13 cellular contexts compared by ENCODE assay signal in the genomic region with DNA sequence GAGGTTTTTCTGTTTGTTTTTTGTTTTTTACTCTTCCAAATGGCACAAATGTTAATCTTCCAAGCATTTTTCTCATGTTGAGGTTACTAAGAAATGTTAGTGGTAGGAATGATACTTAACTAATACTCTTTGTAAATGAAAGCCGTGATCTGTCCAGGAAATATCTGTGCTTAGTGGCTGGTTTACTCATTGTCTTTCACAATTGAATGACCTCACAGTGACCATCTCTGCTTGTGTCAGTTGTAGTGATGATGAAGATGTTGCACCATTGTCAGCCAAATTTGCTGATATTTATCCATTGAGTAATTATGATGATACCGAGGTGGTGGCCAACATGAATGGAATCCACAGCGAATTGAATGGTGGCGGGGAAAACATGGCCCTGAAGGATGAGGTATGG.
DNase-seq lines count a peak whose midpoint lies in the region; ATAC-seq and TF ChIP-seq lines count a peak whose summit lies in the region.
"Had no signal": no experiment of that assay in that cellular context is flagged by ENCODE, and none has a peak within 500 bp of the region (broad histone marks: within the 10 kb centered on the region; RNA-seq: fewer than 3 reads in every experiment).

No MANE protein-coding gene starts in this region.

- H3K4me3 ChIP-seq in AG09309 (ENCODE audit: control insufficient read depth, low read depth, low read length) (no peak overlapping the region), mesenchymal stem cell (ENCODE audit: insufficient read depth in 1 of 2, low read depth in 1 of 2, low read length in 2 of 2) (no peak overlapping the region)

- peaks cover 13% of the 10 kb centered on the region for H3K4me1 Mint-ChIP-seq in dendritic cell treated with granulocyte-macrophage colony-stimulating factor and Interleukin-4, amounts not matched to agents 40 ng/mL and 50 ng/mL, for 4 days (ENCODE audit: low read depth)

- intact Hi-C loops in dendritic cell treated with granulocyte-macrophage colony-stimulating factor and Interleukin-4, amounts not matched to agents 40 ng/mL and 50 ng/mL, for 4 days (cut with micrococcal nuclease): no loop called here
- intact Hi-C loops in head of caudate nucleus (cut with DNase I): no loop called here

- DNase-seq in AG09309 (ENCODE audit: low read depth) (peak; percentile 88), MV-4-11 (lab: John Stamatoyannopoulos, UW) (peak; percentile 57), mesenchymal stem cell (peak; percentile 91), head of caudate nucleus (no peak)
- DNase-seq: anterior cingulate cortex; CD8-positive, alpha-beta T cell; NCI-H1092 treated with DMSO at 0.1 percent for 48 hours; NCI-H510A treated with DMSO at 0.1 percent for 48 hours had no signal

- no peak overlapping the region for H4K91ac ChIP-seq in mesenchymal stem cell (ENCODE audit: low read length)

- no peaks in the 10 kb centered on the region for H3K27me3 Mint-ChIP-seq in dendritic cell treated with granulocyte-macrophage colony-stimulating factor and Interleukin-4, amounts not matched to agents 40 ng/mL and 50 ng/mL, for 4 days

- H3K4me2 ChIP-seq in mesenchymal stem cell (ENCODE audit: low read length, poor library complexity, severe bottlenecking): no peak overlapping the region

- peak overlapping the region; percentile 78 for H3K9ac ChIP-seq in mesenchymal stem cell (ENCODE audit: low read length)

- WGBS in mesenchymal stem cell: 88% methylated on average over 4 of the region's 4 CpGs

- no peaks in the 10 kb centered on the region for H3K9me3 Mint-ChIP-seq in dendritic cell treated with granulocyte-macrophage colony-stimulating factor and Interleukin-4, amounts not matched to agents 40 ng/mL and 50 ng/mL, for 4 days
- H3K9me3 Mint-ChIP-seq: CD8-positive, alpha-beta T cell had no signal

- no peak overlapping the region for H3K27ac ChIP-seq in mesenchymal stem cell (ENCODE audit: low read length, poor library complexity, severe bottlenecking)
- H3K27ac ChIP-seq: HL-60 had no signal

- H3K9me3 ChIP-seq in mesenchymal stem cell (ENCODE audit: control insufficient read depth, low read length): no peaks in the 10 kb centered on the region

- no peak overlapping the region for H3K14ac ChIP-seq in mesenchymal stem cell (ENCODE audit: low read length in 2 of 2)

- H3K36me3 ChIP-seq in mesenchymal stem cell (ENCODE audit: control insufficient read depth in 1 of 2, insufficient read depth in 2 of 2, low read depth in 1 of 2, low read length in 2 of 2): peaks cover 31 to 64% of the 10 kb centered on the region in 2 experiments

- no peak overlapping the region for H4K8ac ChIP-seq in mesenchymal stem cell (ENCODE audit: low read length)

- H2AFZ ChIP-seq in mesenchymal stem cell (ENCODE audit: low read depth, low read length): no peak overlapping the region

- H3K36me3 Mint-ChIP-seq in dendritic cell treated with granulocyte-macrophage colony-stimulating factor and Interleukin-4, amounts not matched to agents 40 ng/mL and 50 ng/mL, for 4 days (ENCODE audit: low read depth): peaks cover 91% of the 10 kb centered on the region

- H2BK120ac ChIP-seq in mesenchymal stem cell (ENCODE audit: low read depth, low read length): no peak overlapping the region

- TF ChIP-seq CTCF in AG09309 (IDR thresholded peaks at IDR 0.05; ENCODE audit: control insufficient read depth, insufficient read depth, low read depth, low read length, missing control alignments): peak; percentile 2

- ATAC-seq in GM18858 (IDR thresholded peaks at IDR 0.05; ENCODE audit: unreplicated experiment) (no peak), GM21381 (IDR thresholded peaks at IDR 0.05; ENCODE audit: unreplicated experiment) (no peak), GM18907 (IDR thresholded peaks at IDR 0.05; ENCODE audit: unreplicated experiment) (no peak)
- ATAC-seq: CD8-positive, alpha-beta T cell had no signal

- H2BK5ac ChIP-seq in mesenchymal stem cell (ENCODE audit: low read depth, low read length, poor library complexity, severe bottlenecking): no peak overlapping the region

- H3K4ac ChIP-seq in mesenchymal stem cell (ENCODE audit: low read depth in 1 of 2, low read length in 2 of 2): no peak overlapping the region

- peak overlapping the region; percentile 24 for H3K27ac Mint-ChIP-seq in dendritic cell treated with granulocyte-macrophage colony-stimulating factor and Interleukin-4, amounts not matched to agents 40 ng/mL and 50 ng/mL, for 4 days
- H3K27ac Mint-ChIP-seq: CD8-positive, alpha-beta T cell had no signal

- H3K27me3 ChIP-seq in mesenchymal stem cell (ENCODE audit: control insufficient read depth in 1 of 2, insufficient read depth in 1 of 2, low read length in 2 of 2): no peaks in the 10 kb centered on the region

- H3K4me1 ChIP-seq in mesenchymal stem cell (ENCODE audit: control insufficient read depth, insufficient read depth, low read depth, low read length): peaks cover 2% of the 10 kb centered on the region

- H2BK15ac ChIP-seq in mesenchymal stem cell (ENCODE audit: low read depth, poor library complexity, severe bottlenecking): no peak overlapping the region

- H3K4me3 Mint-ChIP-seq in dendritic cell treated with granulocyte-macrophage colony-stimulating factor and Interleukin-4, amounts not matched to agents 40 ng/mL and 50 ng/mL, for 4 days: no peak overlapping the region
- H3K4me3 Mint-ChIP-seq: CD8-positive, alpha-beta T cell had no signal

- no peak overlapping the region for H3K23ac ChIP-seq in mesenchymal stem cell (ENCODE audit: low read length in 2 of 2)

- no peak overlapping the region for H2BK12ac ChIP-seq in mesenchymal stem cell (ENCODE audit: low read length in 2 of 2)

- H3K18ac ChIP-seq in mesenchymal stem cell (ENCODE audit: low read depth in 1 of 2, low read length in 2 of 2): no peak overlapping the region

- no peak overlapping the region for H2AK5ac ChIP-seq in mesenchymal stem cell (ENCODE audit: low read length, severe bottlenecking)

- H3K79me1 ChIP-seq in mesenchymal stem cell (replicated peaks; ENCODE audit: low read length, poor library complexity, severe bottlenecking): peaks cover 18% of the 10 kb centered on the region

Comparison
In these comparisons a context has a peak if more than half of its experiments do, and no peak if none do; other contexts are left out.
1. DNase-seq: peak in AG09309 (single experiment), MV-4-11 (single experiment) and mesenchymal stem cell (single experiment); none in head of caudate nucleus (0 of 42).